Comparison of ENCODE assay signal across 24 cellular contexts in the genomic region with DNA sequence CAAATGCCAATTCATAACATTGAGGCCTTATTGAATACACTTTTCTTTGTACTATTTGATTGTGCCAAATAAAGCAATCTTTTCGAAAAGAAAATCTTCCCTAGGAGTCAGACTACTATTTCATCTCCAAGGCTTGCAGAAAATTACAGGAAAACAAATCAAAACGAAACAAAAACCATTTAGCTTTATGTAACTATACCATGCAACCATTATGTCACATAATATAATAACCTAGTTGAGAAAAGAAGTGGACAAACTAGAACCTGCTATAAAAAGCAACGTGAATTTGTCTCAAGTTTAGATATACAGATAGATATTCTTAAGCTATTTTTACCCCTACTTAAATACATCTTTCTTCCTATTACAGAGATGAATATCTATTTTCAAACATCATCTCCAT. TPM values are rescaled to one million over a fixed set of nuclear protein-coding genes. Genes with fewer than 3 reads are reported as not detected.
"Had no signal": no experiment of that assay in that cellular context is flagged by ENCODE, and none has a peak within 500 bp of the region (broad histone marks: within the 10 kb centered on the region; RNA-seq: fewer than 3 reads in every experiment).

No MANE protein-coding gene starts in this region.

- H3K36me3 Mint-ChIP-seq: IgD-negative memory B cell had no signal

- H3K36me3 ChIP-seq: MG63 had no signal

- H3K4me3 Mint-ChIP-seq: IgD-negative memory B cell had no signal

- H3K27ac ChIP-seq: HL-60, RWPE1 had no signal

- DNase-seq: KBM-7, MG63, NCI-H1092 treated with DMSO at 0.1 percent for 48 hours, NCI-H1436, NCI-H187, NCI-H2029, NCI-H2081 treated with DMSO at 0.1 percent for 48 hours, NCI-H2171, NCI-H226, NCI-H446, NCI-H510A, NCI-H524 treated with DMSO at 0.1 percent for 48 hours, NCI-H69, NCI-H774, SHP77, SK-N-SH, SW 1271 had no signal

- H3K27ac Mint-ChIP-seq: IgD-negative memory B cell had no signal

- H3K4me3 ChIP-seq: MG63 had no signal

- H3K9ac ChIP-seq: SK-N-SH had no signal

- ATAC-seq: Panc1 had no signal

- FAIRE-seq: HTR-8/SVneo had no signal

- H3K9me3 ChIP-seq: MG63, SK-N-SH had no signal

- H3K4me2 ChIP-seq: SK-N-SH had no signal

- H3K4me1 Mint-ChIP-seq: IgD-negative memory B cell had no signal

RNA-seq across cellular contexts. Expression of a gene that starts 18.0 kb away (rescaled TPM):
- total RNA-seq: LHCN-M2, SK-MEL-5 had no signal
- polyA plus RNA-seq: IgD-negative memory B cell, SK-N-SH had no signal
